19 cellular contexts compared by ENCODE assay signal in genomic region chr14:103941973-103942736, GRCh38. TPM values are rescaled to one million over a fixed set of nuclear protein-coding genes. Genes with fewer than 3 reads are reported as not detected.
DNase-seq lines count a peak whose midpoint lies in the region; ATAC-seq, FAIRE-seq and TF ChIP-seq lines count a peak whose summit lies in the region.
"Had no signal": no experiment of that assay in that cellular context is flagged by ENCODE, and none has a peak within 500 bp of the region (broad histone marks: within the 10 kb centered on the region; RNA-seq: fewer than 3 reads in every experiment).

Gene RD3L, minus strand, starts transcription at chr14:103942529. Its CDS starts 834 bp downstream, at chr14:103941695.

- H3K27me3 ChIP-seq in left ventricle myocardium inferior (ENCODE audit: low read depth) (peaks cover 28% of the 10 kb centered on the region), parathyroid adenoma (ENCODE audit: control insufficient read depth, insufficient read depth, low read length) (no peaks in the 10 kb centered on the region), Karpas-422 (ENCODE audit: low read length) (no peaks in the 10 kb centered on the region)

- no peaks in the 10 kb centered on the region for H4K20me1 ChIP-seq in Karpas-422 (ENCODE audit: insufficient read depth, low read depth, low read length)

- H3K4me3 ChIP-seq in left ventricle myocardium inferior (peak within 1 kb of the TSS; percentile 61), parathyroid adenoma (ENCODE audit: low read depth, low read length) (no peak within 1 kb of the TSS), Karpas-422 (ENCODE audit: low read length) (no peak within 1 kb of the TSS)

- peak within 1 kb of the TSS; percentile 16 for H3K4me2 ChIP-seq in parathyroid adenoma (ENCODE audit: low read length)
- H3K4me2 ChIP-seq in Karpas-422 (ENCODE audit: low read depth, low read length, poor library complexity, severe bottlenecking), result no peak within 1 kb of the TSS

- peak; percentile 64 for FAIRE-seq in D721Med (lab: Jason Lieb, UNC)
- FAIRE-seq: GM12892, HTR-8/SVneo had no signal

- H2AFZ ChIP-seq in parathyroid adenoma (no peak within 1 kb of the TSS), Karpas-422 (ENCODE audit: low read length) (no peak within 1 kb of the TSS)

- H3K79me2 ChIP-seq in parathyroid adenoma (no peaks in the 10 kb centered on the region), Karpas-422 (ENCODE audit: low read length) (no peaks in the 10 kb centered on the region)

- H3K27ac ChIP-seq in left ventricle myocardium inferior (replicated peaks) (peak within 1 kb of the TSS; percentile 71), parathyroid adenoma (peak within 1 kb of the TSS; percentile 73), Karpas-422 (ENCODE audit: low read length) (no peak within 1 kb of the TSS)

- H3K36me3 ChIP-seq in left ventricle myocardium inferior (no peaks in the 10 kb centered on the region), parathyroid adenoma (ENCODE audit: control insufficient read depth, insufficient read depth, low read length) (no peaks in the 10 kb centered on the region), Karpas-422 (ENCODE audit: insufficient read depth, low read length) (no peaks in the 10 kb centered on the region)

- DNase-seq in D721Med (ENCODE audit: insufficient read length, low spot score), result no peak
- no peak for DNase-seq in Right ventricle myocardium superior
- DNase-seq in left ventricle myocardium inferior, result no peak
- no peak for DNase-seq in NCI-H1105 (lab: John Stamatoyannopoulos, UW)
- no peak for DNase-seq in Karpas-422
- DNase-seq: ACHN; C1 segment of cervical spinal cord; Calu3; CD4-positive, alpha-beta T cell; DMS153; DND-41; GDM1; GOT3; H9 had no signal

- H3K9me3 ChIP-seq in left ventricle myocardium inferior (replicated peaks) (peaks cover 10% of the 10 kb centered on the region), parathyroid adenoma (ENCODE audit: control insufficient read depth, low read length) (no peaks in the 10 kb centered on the region), Karpas-422 (ENCODE audit: low read length) (no peaks in the 10 kb centered on the region)

- H3K9ac ChIP-seq in parathyroid adenoma, result no peak within 1 kb of the TSS
- no peak within 1 kb of the TSS for H3K9ac ChIP-seq in Karpas-422 (ENCODE audit: low read length)

- TF ChIP-seq CTCF in D721Med (IDR thresholded peaks at IDR 0.05; ENCODE audit: insufficient read depth, missing control alignments), result no peak
- no peak for TF ChIP-seq CTCF in left ventricle myocardium inferior (IDR thresholded peaks at IDR 0.05; ENCODE audit: borderline replicate concordance)
- no peak for TF ChIP-seq CTCF in parathyroid adenoma (IDR thresholded peaks at IDR 0.05)

- peak; percentile 90 for ATAC-seq in Right ventricle myocardium superior (ENCODE audit: poor library complexity)
- no peak for ATAC-seq in activated CD4-positive, CD25-positive, alpha-beta regulatory T cell treated with anti-CD3 and anti-CD28 coated beads, Interleukin-2, amount 50 U/mL, for 24 hours

- H3K4me1 ChIP-seq in left ventricle myocardium inferior (peaks cover 19% of the 10 kb centered on the region), parathyroid adenoma (peaks cover 16% of the 10 kb centered on the region), Karpas-422 (ENCODE audit: low read length) (no peaks in the 10 kb centered on the region)

- intact Hi-C loops in Right ventricle myocardium superior (cut with DNase I) (no loop called here), left ventricle myocardium inferior (cut with micrococcal nuclease) (no loop called here)

- H3K9me2 ChIP-seq in Karpas-422 (replicated peaks; ENCODE audit: insufficient read depth, low read length), result no peaks in the 10 kb centered on the region

RNA-seq across cellular contexts. Expression of gene RD3L, which starts in this region (rescaled TPM):
- total RNA-seq in Right ventricle myocardium superior (26.4 TPM), left ventricle myocardium inferior (30.7 TPM)
- not detected in 2 replicates for total RNA-seq in Karpas-422 (2014; rRNA removed; shearing (Covaris generic); ENCODE audit: low replicate concordance)
- total RNA-seq: A172; Calu3; CD4-positive, alpha-beta T cell; H9 had no signal

Comparison
In these comparisons a context has a peak if more than half of its experiments do, and no peak if none do; other contexts are left out.
1. RNA of gene RD3L (total RNA-seq): 30.7 TPM in left ventricle myocardium inferior (single experiment) and 26.4 TPM in Right ventricle myocardium superior (single experiment); not detected in Karpas-422; every median in the first group is over 10 times any median in the second.